Comparison of ENCODE assay signal across 1 cellular context in the genomic region with DNA sequence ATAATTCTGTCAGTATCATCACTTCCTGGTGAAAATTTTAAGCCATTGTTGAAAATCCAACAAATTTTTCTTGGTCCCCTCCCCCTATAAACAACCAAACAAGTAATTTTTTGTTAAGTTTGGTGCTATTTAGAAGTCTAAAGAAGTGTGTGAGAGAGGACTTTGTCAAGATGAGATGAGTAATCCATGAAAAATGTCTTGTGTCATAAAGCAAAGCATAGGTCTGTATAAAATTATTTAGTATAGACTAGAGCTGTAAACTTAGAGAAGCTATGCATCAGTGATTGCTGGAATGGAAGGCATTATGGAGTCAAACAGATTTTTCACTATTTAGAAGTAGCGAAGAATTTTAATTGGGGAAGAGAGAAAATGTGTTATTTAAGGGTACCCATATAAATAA.
TF ChIP-seq lines count a peak whose summit lies in the region.

No MANE protein-coding gene starts in this region.

TF ChIP-seq in GM12878, 131 proteins besides CTCF, POLR2A, EP300 and RAD21 (continued from another document):
- TF ChIP-seq, protein P1, sequence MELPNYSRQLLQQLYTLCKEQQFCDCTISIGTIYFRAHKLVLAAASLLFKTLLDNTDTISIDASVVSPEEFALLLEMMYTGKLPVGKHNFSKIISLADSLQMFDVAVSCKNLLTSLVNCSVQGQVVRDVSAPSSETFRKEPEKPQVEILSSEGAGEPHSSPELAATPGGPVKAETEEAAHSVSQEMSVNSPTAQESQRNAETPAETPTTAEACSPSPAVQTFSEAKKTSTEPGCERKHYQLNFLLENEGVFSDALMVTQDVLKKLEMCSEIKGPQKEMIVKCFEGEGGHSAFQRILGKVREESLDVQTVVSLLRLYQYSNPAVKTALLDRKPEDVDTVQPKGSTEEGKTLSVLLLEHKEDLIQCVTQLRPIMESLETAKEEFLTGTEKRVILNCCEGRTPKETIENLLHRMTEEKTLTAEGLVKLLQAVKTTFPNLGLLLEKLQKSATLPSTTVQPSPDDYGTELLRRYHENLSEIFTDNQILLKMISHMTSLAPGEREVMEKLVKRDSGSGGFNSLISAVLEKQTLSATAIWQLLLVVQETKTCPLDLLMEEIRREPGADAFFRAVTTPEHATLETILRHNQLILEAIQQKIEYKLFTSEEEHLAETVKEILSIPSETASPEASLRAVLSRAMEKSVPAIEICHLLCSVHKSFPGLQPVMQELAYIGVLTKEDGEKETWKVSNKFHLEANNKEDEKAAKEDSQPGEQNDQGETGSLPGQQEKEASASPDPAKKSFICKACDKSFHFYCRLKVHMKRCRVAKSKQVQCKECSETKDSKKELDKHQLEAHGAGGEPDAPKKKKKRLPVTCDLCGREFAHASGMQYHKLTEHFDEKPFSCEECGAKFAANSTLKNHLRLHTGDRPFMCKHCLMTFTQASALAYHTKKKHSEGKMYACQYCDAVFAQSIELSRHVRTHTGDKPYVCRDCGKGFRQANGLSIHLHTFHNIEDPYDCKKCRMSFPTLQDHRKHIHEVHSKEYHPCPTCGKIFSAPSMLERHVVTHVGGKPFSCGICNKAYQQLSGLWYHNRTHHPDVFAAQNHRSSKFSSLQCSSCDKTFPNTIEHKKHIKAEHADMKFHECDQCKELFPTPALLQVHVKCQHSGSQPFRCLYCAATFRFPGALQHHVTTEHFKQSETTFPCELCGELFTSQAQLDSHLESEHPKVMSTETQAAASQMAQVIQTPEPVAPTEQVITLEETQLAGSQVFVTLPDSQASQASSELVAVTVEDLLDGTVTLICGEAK (IDR thresholded peaks at IDR 0.05; ENCODE audit: borderline replicate concordance) = no peak
- TF ChIP-seq SMAD1 (IDR thresholded peaks at IDR 0.05; ENCODE audit: low read depth, partially characterized antibody) (no peak), STAT3 (IDR thresholded peaks at IDR 0.05; ENCODE audit: low read depth, low read length) (no peak), MXI1 (IDR thresholded peaks at IDR 0.05; ENCODE audit: low read depth, low read length) (no peak), FOS (IDR thresholded peaks at IDR 0.05; ENCODE audit: borderline replicate concordance, extremely low read depth, insufficient read length) (no peak), BRCA1 (IDR thresholded peaks at IDR 0.05; ENCODE audit: low read depth, low read length) (no peak), RCOR1 (conservative IDR thresholded peaks at IDR 0.05; ENCODE audit: low read depth, low read length) (no peak), MYB (IDR thresholded peaks at IDR 0.05; ENCODE audit: borderline replicate concordance, low read depth, low read length) (no peak)
- TF ChIP-seq, protein P2, sequence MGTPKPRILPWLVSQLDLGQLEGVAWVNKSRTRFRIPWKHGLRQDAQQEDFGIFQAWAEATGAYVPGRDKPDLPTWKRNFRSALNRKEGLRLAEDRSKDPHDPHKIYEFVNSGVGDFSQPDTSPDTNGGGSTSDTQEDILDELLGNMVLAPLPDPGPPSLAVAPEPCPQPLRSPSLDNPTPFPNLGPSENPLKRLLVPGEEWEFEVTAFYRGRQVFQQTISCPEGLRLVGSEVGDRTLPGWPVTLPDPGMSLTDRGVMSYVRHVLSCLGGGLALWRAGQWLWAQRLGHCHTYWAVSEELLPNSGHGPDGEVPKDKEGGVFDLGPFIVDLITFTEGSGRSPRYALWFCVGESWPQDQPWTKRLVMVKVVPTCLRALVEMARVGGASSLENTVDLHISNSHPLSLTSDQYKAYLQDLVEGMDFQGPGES (IDR thresholded peaks at IDR 0.05) = no peak
TF ChIP-seq in GM12878: peak in this region for 0.
